In the genomic region with DNA sequence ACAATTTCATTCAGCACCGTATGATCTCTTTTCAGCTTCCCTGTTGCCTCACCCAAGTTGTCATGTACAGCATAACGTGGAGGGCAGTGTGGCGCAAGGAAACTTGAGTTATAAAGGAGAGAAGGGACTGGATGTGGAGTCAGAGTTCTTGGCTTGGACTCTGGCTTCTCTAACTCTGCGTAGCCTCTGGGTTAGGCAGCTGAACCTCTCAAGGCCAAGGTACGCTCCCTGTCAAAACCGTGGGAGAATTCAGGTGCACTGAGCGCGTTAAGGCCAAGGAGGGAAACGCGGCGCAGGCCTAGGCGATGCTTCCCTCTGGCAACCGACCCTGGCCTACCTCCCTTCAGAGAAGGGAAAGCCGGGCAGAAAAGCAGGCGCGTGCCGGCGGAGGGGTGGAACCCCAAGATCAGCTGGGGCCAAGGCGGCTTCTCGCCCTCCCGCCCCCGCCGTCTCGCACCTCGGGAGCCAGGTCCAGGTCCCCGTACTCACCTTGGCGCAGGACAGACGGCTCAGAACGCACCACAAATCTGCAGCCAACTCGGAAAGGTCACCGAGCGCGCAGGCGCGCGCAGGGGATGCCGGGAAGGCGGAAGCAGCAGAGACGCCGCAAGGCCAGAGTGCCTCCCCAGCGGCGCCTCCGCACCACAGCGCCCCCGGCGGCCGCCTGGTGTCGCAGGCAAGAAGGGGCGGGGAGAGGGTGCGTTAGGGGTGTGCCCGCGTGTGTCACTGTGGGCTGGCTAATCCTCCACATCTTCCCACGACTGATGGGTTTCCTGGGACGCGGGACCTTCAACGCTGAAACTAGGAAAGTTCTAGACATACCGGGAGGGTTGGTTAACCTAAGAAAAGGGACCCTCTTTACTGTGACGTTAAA, we compare ENCODE assay signal across 8 cellular contexts. TPM values are rescaled to one million over a fixed set of nuclear protein-coding genes. Genes with fewer than 3 reads are reported as not detected.
DNase-seq lines count a peak whose midpoint lies in the region; TF ChIP-seq lines count a peak whose summit lies in the region.

No MANE protein-coding gene starts in this region.

- CTCF ChIA-PET in GM10248 (lab: Yijun Ruan, JAX): interaction anchor here (0.6 to 6.9 kb wide), 18 partner anchors 8 to 345 kb away, joined by 3 to 53 read pairs (median 4); a partner anchor contains a TSS

- DNase-seq in GM10248 (ENCODE audit: extremely low spot score) (peak; percentile 98), HFFc6 (peak; percentile 88), NAMALWA (ENCODE audit: low spot score) (peak; percentile 95), SK-MEL-5 (ENCODE audit: low read depth, low spot score) (peak; percentile 92), globus pallidus (ENCODE audit: low spot score) (peak; percentile 87), occipital lobe (lab: John Stamatoyannopoulos, UW) (peak; percentile 89)
- DNase-seq in activated naive CD4-positive, alpha-beta T cell treated with anti-CD3 and anti-CD28 coated beads, Interleukin-2, amount 50 U/mL, for 16 hours: peak; percentile 97

- H3K27ac Mint-ChIP-seq in HFFc6: peak overlapping the region; percentile 85

- H3K4me1 Mint-ChIP-seq in HFFc6 (ENCODE audit: low read depth): peaks cover 6% of the 10 kb centered on the region

- TF ChIP-seq CTCF in GM10248 (IDR thresholded peaks at IDR 0.05; ENCODE audit: control extremely low read depth, extremely low read depth, low read depth, missing control alignments) (peak; percentile 99), HFFc6 (IDR thresholded peaks at IDR 0.05) (peak; percentile 89)

- H3K4me3 Mint-ChIP-seq in HFFc6: peak overlapping the region; percentile 97

- in situ Hi-C loops in SK-MEL-5 (cut with HindIII; ENCODE audit: low pct_unique_long_range_greater_than_20kb, low sequenced_read_pairs): no loop called here

- peaks cover 6% of the 10 kb centered on the region for H3K36me3 Mint-ChIP-seq in HFFc6 (ENCODE audit: low read depth)

- H3K27ac ChIP-seq in temporal lobe (ENCODE audit: low read depth, low read length): peak overlapping the region; percentile 45

- H3K27me3 Mint-ChIP-seq in HFFc6 (ENCODE audit: insufficient read depth): peaks cover 4% of the 10 kb centered on the region

- no peaks in the 10 kb centered on the region for H3K9me3 Mint-ChIP-seq in HFFc6

- POLR2A ChIA-PET in GM10248 (lab: Yijun Ruan, JAX): no interaction called here

RNA-seq across cellular contexts. Expression of a gene that starts 7.0 kb away (rescaled TPM):
- not detected for total RNA-seq in HFFc6 (2021; fragmentation: NEBNext Ultra II Directional; extraction: Animal tissue kit (Norgen Biotek cat#: 25700))
- not detected in 2 replicates for total RNA-seq in SK-MEL-5 (2014; rRNA removed; shearing (Covaris generic))
- polyA plus RNA-seq in SK-MEL-5 (2015; cell fraction: cytosol; rRNA removed): 0.02 TPM in 1 of 2 replicates, not detected in the other
- polyA plus RNA-seq in SK-MEL-5 (2015; cell fraction: nucleus; rRNA removed): 0.05 TPM in 1 of 2 replicates, not detected in the other
- total RNA-seq in occipital lobe (1.2 TPM), temporal lobe (1.2 TPM)

RNA-seq across cellular contexts. Expression of a gene that starts 21.1 kb away (rescaled TPM):
- not detected for total RNA-seq in HFFc6 (2021; fragmentation: NEBNext Ultra II Directional; extraction: Animal tissue kit (Norgen Biotek cat#: 25700))
- not detected in 2 replicates for total RNA-seq in SK-MEL-5 (2014; rRNA removed; shearing (Covaris generic))
- polyA plus RNA-seq in SK-MEL-5 (2015; cell fraction: cytosol; rRNA removed): not detected in 2 replicates
- not detected in 2 replicates for polyA plus RNA-seq in SK-MEL-5 (2015; cell fraction: nucleus; rRNA removed)
- not detected for total RNA-seq in occipital lobe
- total RNA-seq in temporal lobe: not detected

Comparison
In these comparisons a context has a peak if more than half of its experiments do, and no peak if none do; other contexts are left out.
1. Peak in every context shown above with its lines: DNase-seq and H3K27ac ChIP-seq.